Comparison of ENCODE assay signal across 9 cellular contexts in the genomic region with DNA sequence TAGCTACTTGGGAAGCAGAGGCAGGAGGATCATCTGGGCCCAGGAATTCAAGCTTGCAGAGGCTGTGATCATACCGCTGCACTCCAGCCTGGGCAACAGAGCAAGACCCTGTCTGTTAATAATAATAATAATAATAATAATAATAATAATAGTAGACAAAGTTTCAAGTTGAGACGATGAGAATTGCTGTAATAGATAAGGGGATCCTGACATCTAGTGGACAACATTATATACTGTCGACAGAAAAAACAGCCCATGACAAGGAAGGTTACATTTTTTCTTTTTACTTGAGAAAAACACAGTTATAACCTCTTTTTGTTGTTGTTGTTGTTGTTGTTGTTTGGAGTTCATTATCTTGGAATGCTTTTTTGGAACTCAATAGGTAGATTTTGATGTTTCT. TPM values are rescaled to one million over a fixed set of nuclear protein-coding genes. Genes with fewer than 3 reads are reported as not detected.
DNase-seq lines count a peak whose midpoint lies in the region; ATAC-seq and TF ChIP-seq lines count a peak whose summit lies in the region.
"Had no signal": no experiment of that assay in that cellular context is flagged by ENCODE, and none has a peak within 500 bp of the region (broad histone marks: within the 10 kb centered on the region; RNA-seq: fewer than 3 reads in every experiment).

No MANE protein-coding gene starts in this region.

- no peaks in the 10 kb centered on the region for H3K4me1 Mint-ChIP-seq in endodermal cell
- H3K4me1 Mint-ChIP-seq in naive thymus-derived CD8-positive, alpha-beta T cell, result peaks cover 0 to 11% (median 4%) of the 10 kb centered on the region in 4 donors

- H3K4me1 ChIP-seq in right cardiac atrium (ENCODE audit: control insufficient read depth, insufficient read depth, low read length) (no peaks in the 10 kb centered on the region), endodermal cell (ENCODE audit: control insufficient read depth, insufficient read depth, low read length) (no peaks in the 10 kb centered on the region)

- no peak overlapping the region for H3K27ac Mint-ChIP-seq in endodermal cell
- H3K27ac Mint-ChIP-seq in naive thymus-derived CD8-positive, alpha-beta T cell, result peak overlapping the region in 6 of 10 donors; percentile 41 to 85 (median 78)

- no peak overlapping the region for H3K4me3 Mint-ChIP-seq in endodermal cell
- H3K4me3 Mint-ChIP-seq in naive thymus-derived CD8-positive, alpha-beta T cell, result no peak overlapping the region
- H3K4me3 Mint-ChIP-seq: activated T-cell treated with anti-CD3 and anti-CD28 coated beads, Interleukin-2, amount 50 U/mL, for 72 hours had no signal

- no peak overlapping the region for H3K9ac ChIP-seq in endodermal cell (ENCODE audit: extremely low read depth, low read length, poor library complexity, severe bottlenecking)

- intact Hi-C loops in Right ventricle myocardium superior (cut with DNase I), result loop anchor here (5.0 kb wide), 2 partner anchors 132 to 152 kb away; partner anchors contain the start of gene GNPDA1
- intact Hi-C loops in right cardiac atrium (cut with DNase I), result loop anchor here in 2 of 4 donors (5.0 kb wide), 2 partner anchors 132 to 152 kb away; partner anchors contain the start of gene GNPDA1 (in 1 of the 2)

- ATAC-seq in Right ventricle myocardium superior (ENCODE audit: poor library complexity), result peak; percentile 56
- ATAC-seq in right cardiac atrium, result no peak
- ATAC-seq in naive thymus-derived CD8-positive, alpha-beta T cell, result peak; percentile 14 to 34
- ATAC-seq in GM21528 (IDR thresholded peaks at IDR 0.05; ENCODE audit: low FRiP score, unreplicated experiment), result no peak
- no peak for ATAC-seq in HG02763 (IDR thresholded peaks at IDR 0.05; ENCODE audit: unreplicated experiment)

- H3K36me3 Mint-ChIP-seq in endodermal cell (ENCODE audit: low read depth), result peaks cover 40% of the 10 kb centered on the region
- peaks cover 0 to 60% (median 23%) of the 10 kb centered on the region in 3 donors for H3K36me3 Mint-ChIP-seq in naive thymus-derived CD8-positive, alpha-beta T cell

- H3K27me3 Mint-ChIP-seq in endodermal cell (ENCODE audit: insufficient read depth), result no peaks in the 10 kb centered on the region
- H3K27me3 Mint-ChIP-seq in naive thymus-derived CD8-positive, alpha-beta T cell, result no peaks in the 10 kb centered on the region

- H3K27ac ChIP-seq in right cardiac atrium (ENCODE audit: low read length), result no peak overlapping the region
- no peak overlapping the region for H3K27ac ChIP-seq in endodermal cell (ENCODE audit: low read depth, low read length)

- H3K9me3 ChIP-seq in right cardiac atrium (ENCODE audit: control insufficient read depth, low read length) (no peaks in the 10 kb centered on the region), endodermal cell (ENCODE audit: control insufficient read depth, low read length) (peaks cover 23% of the 10 kb centered on the region)

- H3K27me3 ChIP-seq in right cardiac atrium (ENCODE audit: control insufficient read depth, insufficient read depth) (no peaks in the 10 kb centered on the region), endodermal cell (ENCODE audit: control insufficient read depth, insufficient read depth, low read length, poor library complexity, severe bottlenecking) (no peaks in the 10 kb centered on the region)

- POLR2A ChIA-PET in naive thymus-derived CD8-positive, alpha-beta T cell (lab: Charles Lee), result interaction anchor here (0.9 to 1.2 kb wide), 3 partner anchors 127 to 493 kb away, joined by 3 read pairs; partner anchors contain the start of genes DELE1 and FCHSD1

- peaks cover 89% of the 10 kb centered on the region for H3K36me3 ChIP-seq in endodermal cell (ENCODE audit: control insufficient read depth, insufficient read depth, low read length)

- peak; percentile 79 for TF ChIP-seq CTCF in endodermal cell (conservative IDR thresholded peaks at IDR 0.05)

- WGBS in right cardiac atrium, result 34% methylated on average over 3 of the region's 3 CpGs
- 83% methylated on average over 2 of the region's 3 CpGs; no CpG with 5 or more reads in 1 of the 2 experiments for WGBS in endodermal cell (ENCODE audit: insufficient coverage in 1 of 2, insufficient read length in 1 of 2), 2 experiments

- H3K9me3 Mint-ChIP-seq in endodermal cell, result peaks cover 9% of the 10 kb centered on the region
- no peaks in the 10 kb centered on the region for H3K9me3 Mint-ChIP-seq in naive thymus-derived CD8-positive, alpha-beta T cell
- H3K9me3 Mint-ChIP-seq: activated T-cell treated with anti-CD3 and anti-CD28 coated beads, Interleukin-2, amount 50 U/mL, for 72 hours had no signal

- DNase-seq in Right ventricle myocardium superior, result no peak
- no peak for DNase-seq in right cardiac atrium
- peak; percentile 28 for DNase-seq in NCI-H82 (lab: John Stamatoyannopoulos, UW)
- DNase-seq in endodermal cell, result no peak
- DNase-seq in naive thymus-derived CD8-positive, alpha-beta T cell, result peak in 3 of 10 donors; percentile 36 to 47 (median 42)
- no peak for DNase-seq in stimulated activated CD4-positive, alpha-beta T cell treated with anti-CD3 and anti-CD28 coated beads, Interleukin-2, amount 100 ng/mL, for 48 hours
- DNase-seq: activated T-cell treated with anti-CD3 and anti-CD28 coated beads, Interleukin-2, amount 50 U/mL, for 72 hours had no signal

- H3K4me3 ChIP-seq in right cardiac atrium (ENCODE audit: low read length) (no peak overlapping the region), endodermal cell (ENCODE audit: low read length) (no peak overlapping the region)

RNA-seq across cellular contexts. Expression of gene NDFIP1, which starts 35.3 kb away (rescaled TPM):
- total RNA-seq in Right ventricle myocardium superior (50.7 TPM), right cardiac atrium (10 to 100 TPM; 67.9 to 74.5 (median 68.3) TPM), endodermal cell (10 to 100 TPM; 46.2 to 49.0 TPM)
- 51.6 TPM for polyA plus RNA-seq in right cardiac atrium
- 58.5 TPM for polyA plus RNA-seq in endodermal cell (2013, experiment 1 of 2)
- polyA plus RNA-seq in endodermal cell (2013, experiment 2 of 2), result 56.3 TPM
- 100 to 1,000 TPM; 123 to 125 TPM for total RNA-seq in naive thymus-derived CD8-positive, alpha-beta T cell
- 100 to 1,000 TPM; 102 to 144 (median 127) TPM for polyA plus RNA-seq in naive thymus-derived CD8-positive, alpha-beta T cell

Comparison
In these comparisons a context has a peak if more than half of its experiments do, and no peak if none do; other contexts are left out.
1. ATAC-seq: peak in Right ventricle myocardium superior (single experiment) and naive thymus-derived CD8-positive, alpha-beta T cell (2 of 2); none in right cardiac atrium (0 of 2), GM21528 (single experiment) and HG02763 (single experiment).